ENCODE assay signal across 8 cellular contexts in the genomic region with DNA sequence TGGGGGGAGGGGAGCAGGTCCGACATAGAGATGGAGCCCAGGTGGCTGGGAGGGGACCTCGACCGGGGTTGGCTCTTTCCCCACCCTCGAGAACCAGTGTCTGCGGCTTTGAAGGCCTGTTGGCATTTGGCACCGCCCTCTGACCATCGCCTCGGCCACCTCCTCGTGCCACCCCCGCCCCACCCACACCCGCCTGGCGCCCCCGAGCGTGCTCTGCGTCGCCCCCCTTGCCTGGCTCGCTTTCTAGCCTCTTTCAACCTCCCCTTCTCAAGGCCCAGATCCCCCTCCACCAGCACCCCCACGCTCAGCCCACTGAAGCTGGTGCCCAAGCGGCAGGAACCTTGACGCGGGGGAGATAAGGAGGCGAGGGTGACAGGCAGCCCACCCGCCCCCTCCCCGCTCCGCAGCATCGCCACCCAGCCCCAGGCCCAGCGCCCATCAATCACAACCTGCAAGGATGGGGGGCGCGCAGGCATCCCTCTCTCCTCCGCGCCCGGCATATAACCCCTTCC. TPM values are rescaled to one million over a fixed set of nuclear protein-coding genes. Genes with fewer than 3 reads are reported as not detected.
DNase-seq lines count a peak whose midpoint lies in the region; ATAC-seq and TF ChIP-seq lines count a peak whose summit lies in the region.

No MANE protein-coding gene starts in this region.

- intact Hi-C loops in Right ventricle myocardium superior (cut with DNase I): no loop called here

- H3K27me3 ChIP-seq in cardiac muscle cell: no peaks in the 10 kb centered on the region
- no peaks in the 10 kb centered on the region for H3K27me3 ChIP-seq in endodermal cell (ENCODE audit: control insufficient read depth, insufficient read depth, low read length, poor library complexity, severe bottlenecking)

- H3K4me3 ChIP-seq in cardiac muscle cell: peak overlapping the region; percentile 54
- peak overlapping the region; percentile 79 for H3K4me3 ChIP-seq in endodermal cell (ENCODE audit: low read length)

- peak in 1 of 2 donors; percentile 41 for DNase-seq in cardiac muscle cell (ENCODE audit: low read depth in 1 of 2, low spot score in 1 of 2)
- no peak for DNase-seq in Right ventricle myocardium superior
- DNase-seq in RPMI7951 (ENCODE audit: low read depth): peak; percentile 58
- peak; percentile 80 for DNase-seq in endodermal cell
- no peak for DNase-seq in neural crest cell (ENCODE audit: low read depth, low spot score)
- DNase-seq in SIG-M5 treated with dmso at 0.1 percent for 504 hours (lab: John Stamatoyannopoulos, UW; ENCODE audit: unreplicated experiment): no peak

- H3K27ac Mint-ChIP-seq in endodermal cell (no peak overlapping the region), neural crest cell (ENCODE audit: unreplicated experiment) (no peak overlapping the region)

- H3K36me3 Mint-ChIP-seq in endodermal cell (ENCODE audit: low read depth): peaks cover 31% of the 10 kb centered on the region
- H3K36me3 Mint-ChIP-seq in neural crest cell (ENCODE audit: low read depth): peaks cover 8% of the 10 kb centered on the region

- H3K4me1 ChIP-seq in cardiac muscle cell (ENCODE audit: low read depth): peaks cover 38% of the 10 kb centered on the region
- no peaks in the 10 kb centered on the region for H3K4me1 ChIP-seq in endodermal cell (ENCODE audit: control insufficient read depth, insufficient read depth, low read length)

- H3K9me3 ChIP-seq in cardiac muscle cell (ENCODE audit: low read depth) (no peaks in the 10 kb centered on the region), endodermal cell (ENCODE audit: control insufficient read depth, low read length) (no peaks in the 10 kb centered on the region)

- WGBS in endodermal cell (ENCODE audit: insufficient coverage in 1 of 2, insufficient read length in 1 of 2), 2 experiments: 0 to 2% methylated on average over 4 to 32 of the region's 32 CpGs

- H3K4me1 Mint-ChIP-seq in endodermal cell: peaks cover 33% of the 10 kb centered on the region
- H3K4me1 Mint-ChIP-seq in neural crest cell: peaks cover 47% of the 10 kb centered on the region

- H3K9me3 Mint-ChIP-seq in endodermal cell (no peaks in the 10 kb centered on the region), neural crest cell (no peaks in the 10 kb centered on the region)

- H3K36me3 ChIP-seq in cardiac muscle cell: peaks cover 5% of the 10 kb centered on the region
- peaks cover 27% of the 10 kb centered on the region for H3K36me3 ChIP-seq in endodermal cell (ENCODE audit: control insufficient read depth, insufficient read depth, low read length)

- H3K4me3 Mint-ChIP-seq in endodermal cell (peak overlapping the region; percentile 98), neural crest cell (peak overlapping the region; percentile 88)

- TF ChIP-seq CTCF in cardiac muscle cell (IDR thresholded peaks at IDR 0.05; ENCODE audit: low read depth, low read length): no peak
- TF ChIP-seq CTCF in endodermal cell (conservative IDR thresholded peaks at IDR 0.05): no peak
- TF ChIP-seq CTCF in neural crest cell (conservative IDR thresholded peaks at IDR 0.05): no peak

- no peak for ATAC-seq in Right ventricle myocardium superior (ENCODE audit: poor library complexity)
- ATAC-seq in HG03571 (IDR thresholded peaks at IDR 0.05; ENCODE audit: unreplicated experiment): no peak
- no peak for ATAC-seq in HG02798 (IDR thresholded peaks at IDR 0.05; ENCODE audit: poor library complexity, unreplicated experiment)

- H3K9ac ChIP-seq in endodermal cell (ENCODE audit: extremely low read depth, low read length, poor library complexity, severe bottlenecking): no peak overlapping the region

- no peaks in the 10 kb centered on the region for H3K27me3 Mint-ChIP-seq in endodermal cell (ENCODE audit: insufficient read depth)
- no peaks in the 10 kb centered on the region for H3K27me3 Mint-ChIP-seq in neural crest cell (ENCODE audit: low read depth)

- no peak overlapping the region for H3K27ac ChIP-seq in cardiac muscle cell
- H3K27ac ChIP-seq in endodermal cell (ENCODE audit: low read depth, low read length): no peak overlapping the region

RNA-seq across cellular contexts. Expression of a gene that starts 0.6 kb away (rescaled TPM):
- 17.3 and 27.6 TPM in 2 replicates for total RNA-seq in cardiac muscle cell
- 41.6 and 57.1 TPM in 2 replicates for polyA plus RNA-seq in cardiac muscle cell
- total RNA-seq in Right ventricle myocardium superior: 4.6 TPM
- 1.9 and 3.4 TPM in 2 replicates for total RNA-seq in RPMI7951 (2014; rRNA removed; shearing (Covaris generic))
- total RNA-seq in endodermal cell: 10 to 100 TPM; 12.2 to 13.2 TPM
- 15.9 TPM for polyA plus RNA-seq in endodermal cell (2013, experiment 1 of 2)
- 12.4 TPM for polyA plus RNA-seq in endodermal cell (2013, experiment 2 of 2)
- 15.3 and 16.2 TPM in 2 replicates for total RNA-seq in neural crest cell

RNA-seq across cellular contexts. Expression of a gene that starts 3.2 kb away (rescaled TPM):
- 2,476 and 3,028 TPM in 2 replicates for total RNA-seq in cardiac muscle cell
- 761 and 822 TPM in 2 replicates for polyA plus RNA-seq in cardiac muscle cell
- total RNA-seq in Right ventricle myocardium superior: 934 TPM
- 2,028 and 2,044 TPM in 2 replicates for total RNA-seq in RPMI7951 (2014; rRNA removed; shearing (Covaris generic))
- total RNA-seq in endodermal cell: 1,000 to 10,000 TPM; 1,782 to 1,829 TPM
- polyA plus RNA-seq in endodermal cell (2013, experiment 1 of 2): 2,533 TPM
- polyA plus RNA-seq in endodermal cell (2013, experiment 2 of 2): 2,401 TPM
- 1,874 and 1,957 TPM in 2 replicates for total RNA-seq in neural crest cell

RNA-seq across cellular contexts. Expression of a gene that starts 28.9 kb away (rescaled TPM):
- total RNA-seq in cardiac muscle cell (0.21 and 0.56 TPM in 2 replicates), Right ventricle myocardium superior (1.4 TPM), endodermal cell (under 1 TPM; 0.35 to 0.46 TPM), neural crest cell (1.0 and 1.2 TPM in 2 replicates)
- 0.17 and 0.42 TPM in 2 replicates for polyA plus RNA-seq in cardiac muscle cell
- total RNA-seq in RPMI7951 (2014; rRNA removed; shearing (Covaris generic)): 0.10 and 0.12 TPM in 2 replicates
- 1.3 TPM for polyA plus RNA-seq in endodermal cell (2013, experiment 1 of 2)
- 1.2 TPM for polyA plus RNA-seq in endodermal cell (2013, experiment 2 of 2)

RNA-seq across cellular contexts. Expression of a gene that starts 30.9 kb away (rescaled TPM):
- total RNA-seq in cardiac muscle cell (0.12 TPM in 1 of 2 replicates, not detected in the other), Right ventricle myocardium superior (not detected), endodermal cell (not detected), neural crest cell (not detected in 2 replicates)
- not detected in 2 replicates for polyA plus RNA-seq in cardiac muscle cell
- not detected in 2 replicates for total RNA-seq in RPMI7951 (2014; rRNA removed; shearing (Covaris generic))
- polyA plus RNA-seq in endodermal cell (2013, experiment 1 of 2): not detected
- not detected for polyA plus RNA-seq in endodermal cell (2013, experiment 2 of 2)

RNA-seq across cellular contexts. Expression of a gene that starts 45.4 kb away (rescaled TPM):
- total RNA-seq in cardiac muscle cell (8.4 and 25.0 TPM in 2 replicates), Right ventricle myocardium superior (14.1 TPM), endodermal cell (1 to 10 TPM; 9.0 TPM), neural crest cell (0.28 and 0.84 TPM in 2 replicates)
- 6.3 and 6.6 TPM in 2 replicates for polyA plus RNA-seq in cardiac muscle cell
- 1.4 and 4.2 TPM in 2 replicates for total RNA-seq in RPMI7951 (2014; rRNA removed; shearing (Covaris generic))
- polyA plus RNA-seq in endodermal cell (2013, experiment 1 of 2): 2.3 TPM
- 1.4 TPM for polyA plus RNA-seq in endodermal cell (2013, experiment 2 of 2)

Comparison
In these comparisons a context has a peak if more than half of its experiments do, and no peak if none do; other contexts are left out.
1. DNase-seq: peak in RPMI7951 (single experiment) and endodermal cell (single experiment); none in Right ventricle myocardium superior (single experiment), neural crest cell (single experiment) and SIG-M5 treated with dmso at 0.1 percent for 504 hours (single experiment).